ENCODE assay signal across 9 cellular contexts in genomic region chr12:99043319-99043914, GRCh38.
DNase-seq lines count a peak whose midpoint lies in the region; ATAC-seq and TF ChIP-seq lines count a peak whose summit lies in the region.
"Had no signal": no experiment of that assay in that cellular context is flagged by ENCODE, and none has a peak within 500 bp of the region (broad histone marks: within the 10 kb centered on the region; RNA-seq: fewer than 3 reads in every experiment).

No MANE protein-coding gene starts in this region.

- H3K36me3 ChIP-seq in Panc1 (ENCODE audit: control insufficient read depth, insufficient read depth, low read length) = no peaks in the 10 kb centered on the region
- H3K36me3 ChIP-seq in left ventricle myocardium inferior = no peaks in the 10 kb centered on the region

- H3K9me3 ChIP-seq in Panc1 (ENCODE audit: control insufficient read depth, insufficient read depth, low read depth, low read length) (no peaks in the 10 kb centered on the region), left ventricle myocardium inferior (replicated peaks) (peaks cover 21% of the 10 kb centered on the region)

- DNase-seq in CD1c-positive myeloid dendritic cell (ENCODE audit: extremely low spot score) = peak; percentile 75
- peak; percentile 18 for DNase-seq in KG1 (lab: John Stamatoyannopoulos, UW)
- peak; percentile 43 for DNase-seq in Panc1 (ENCODE audit: low read depth, low spot score)
- DNase-seq in activated naive CD8-positive, alpha-beta T cell treated with anti-CD3 and anti-CD28 coated beads, Interleukin-2, amount 50 U/mL, for 24 hours = peak; percentile 49
- peak; percentile 53 for DNase-seq in left ventricle myocardium inferior
- peak; percentile 25 for DNase-seq in retinal pigment epithelial cell (ENCODE audit: low read depth)

- H3K4me1 Mint-ChIP-seq in activated naive CD8-positive, alpha-beta T cell treated with anti-CD3 and anti-CD28 coated beads, Interleukin-2, amount 50 U/mL, for 24 hours = no peaks in the 10 kb centered on the region

- POLR2A ChIA-PET in Panc1 (lab: Charles Lee) = no interaction called here

- H3K4me1 ChIP-seq in Panc1 (ENCODE audit: control insufficient read depth, insufficient read depth, low read length) = no peaks in the 10 kb centered on the region
- no peaks in the 10 kb centered on the region for H3K4me1 ChIP-seq in left ventricle myocardium inferior

- H3K27me3 Mint-ChIP-seq in activated naive CD8-positive, alpha-beta T cell treated with anti-CD3 and anti-CD28 coated beads, Interleukin-2, amount 50 U/mL, for 24 hours = no peaks in the 10 kb centered on the region

- H3K27ac ChIP-seq in Panc1 (ENCODE audit: low read length) = no peak overlapping the region
- no peak overlapping the region for H3K27ac ChIP-seq in left ventricle myocardium inferior (replicated peaks)
- H3K27ac ChIP-seq: skin epidermis had no signal

- no peak overlapping the region for H3K27ac Mint-ChIP-seq in activated naive CD8-positive, alpha-beta T cell treated with anti-CD3 and anti-CD28 coated beads, Interleukin-2, amount 50 U/mL, for 24 hours

- no peak overlapping the region for H3K4me3 Mint-ChIP-seq in activated naive CD8-positive, alpha-beta T cell treated with anti-CD3 and anti-CD28 coated beads, Interleukin-2, amount 50 U/mL, for 24 hours

- peak; percentile 79 for ATAC-seq in GM19351 (IDR thresholded peaks at IDR 0.05; ENCODE audit: unreplicated experiment)
- no peak for ATAC-seq in Panc1
- no peak for ATAC-seq in activated naive CD8-positive, alpha-beta T cell treated with anti-CD3 and anti-CD28 coated beads, Interleukin-2, amount 50 U/mL, for 24 hours
- ATAC-seq in HG03045 (IDR thresholded peaks at IDR 0.05; ENCODE audit: unreplicated experiment) = no peak

- intact Hi-C loops in Panc1 (cut with micrococcal nuclease; ENCODE audit: unreplicated experiment) (loop anchor here (1.0 to 10.0 kb wide), 3 partner anchors 341 to 724 kb away; no protein-coding TSS in a partner anchor), left ventricle myocardium inferior (cut with micrococcal nuclease) (loop anchor here (10.0 kb wide), 1 partner anchor 621 kb away; no protein-coding TSS in a partner anchor)

- peaks cover 13% of the 10 kb centered on the region for H3K9me3 Mint-ChIP-seq in activated naive CD8-positive, alpha-beta T cell treated with anti-CD3 and anti-CD28 coated beads, Interleukin-2, amount 50 U/mL, for 24 hours

- H3K4me3 ChIP-seq in Panc1 (ENCODE audit: low read depth in 2 of 2, low read length in 2 of 2) (no peak overlapping the region), left ventricle myocardium inferior (no peak overlapping the region), retinal pigment epithelial cell (ENCODE audit: low read length) (no peak overlapping the region)
- H3K4me3 ChIP-seq: skin epidermis had no signal

- TF ChIP-seq CTCF in Panc1 (IDR thresholded peaks at IDR 0.05) = peak; percentile 87
- peak; percentile 87 for TF ChIP-seq CTCF in left ventricle myocardium inferior (IDR thresholded peaks at IDR 0.05; ENCODE audit: borderline replicate concordance)
- peak; percentile 91 for TF ChIP-seq CTCF in retinal pigment epithelial cell (conservative IDR thresholded peaks at IDR 0.05; ENCODE audit: low read depth, low read length)

- no peaks in the 10 kb centered on the region for H3K36me3 Mint-ChIP-seq in activated naive CD8-positive, alpha-beta T cell treated with anti-CD3 and anti-CD28 coated beads, Interleukin-2, amount 50 U/mL, for 24 hours (ENCODE audit: low read depth)

- CTCF ChIA-PET in Panc1 (lab: Charles Lee) = interaction anchor here (0.6 to 1.5 kb wide), 5 partner anchors 16 to 615 kb away, joined by 3 to 5 read pairs (median 4); no protein-coding TSS in a partner anchor

- H3K27me3 ChIP-seq in Panc1 (ENCODE audit: control insufficient read depth, insufficient read depth, low read length) (no peaks in the 10 kb centered on the region), left ventricle myocardium inferior (ENCODE audit: low read depth) (peaks cover 13% of the 10 kb centered on the region)

- BruUV-seq in Panc1 (replicated peaks; lab: Mats Ljungman, UMichigan) = no TSS peak

- in situ Hi-C loops in Panc1 (cut with HindIII; ENCODE audit: low pct_unique_long_range_greater_than_20kb, low sequenced_read_pairs) = no loop called here

Comparison
In these comparisons a context has a peak if more than half of its experiments do, and no peak if none do; other contexts are left out.
1. DNase-seq: peak in every context shown above with its lines; median percentile 75 in CD1c-positive myeloid dendritic cell; 53 in left ventricle myocardium inferior; 49 in activated naive CD8-positive, alpha-beta T cell treated with anti-CD3 and anti-CD28 coated beads, Interleukin-2, amount 50 U/mL, for 24 hours; 43 in Panc1; 25 in retinal pigment epithelial cell; 18 in KG1.